9 cellular contexts compared by ENCODE assay signal in the genomic region with DNA sequence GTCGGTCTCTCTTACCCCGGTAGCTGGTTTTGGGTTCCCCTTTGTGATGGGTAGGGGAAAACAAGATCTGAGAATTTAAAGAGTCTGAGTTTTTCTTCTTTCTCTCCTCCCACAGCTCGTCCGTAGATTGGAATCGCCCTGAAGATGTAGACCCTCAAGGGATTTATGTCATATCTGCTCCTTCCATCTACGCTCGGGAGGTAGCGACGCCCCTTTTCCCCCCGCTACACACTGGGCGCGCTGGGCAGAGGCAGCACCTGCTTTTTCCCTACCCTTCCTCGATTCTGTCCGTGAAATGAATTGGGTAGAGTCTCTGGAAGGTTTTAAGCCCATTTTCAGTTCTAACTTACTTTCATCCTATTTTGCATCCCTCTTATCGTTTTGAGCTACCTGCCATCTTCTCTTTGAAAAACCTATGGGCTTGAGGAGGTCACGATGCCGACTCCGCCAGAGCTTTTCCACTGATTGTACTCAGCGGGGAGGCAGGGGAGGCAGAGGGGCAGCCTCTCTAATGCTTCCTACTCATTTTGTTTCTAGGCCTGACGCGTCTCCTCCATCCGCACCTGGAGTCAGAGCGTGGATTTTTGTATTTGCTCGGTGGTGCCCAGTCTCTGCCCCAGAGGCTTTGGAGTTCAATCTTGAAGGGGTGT. TPM values are rescaled to one million over a fixed set of nuclear protein-coding genes. Genes with fewer than 3 reads are reported as not detected.
DNase-seq lines count a peak whose midpoint lies in the region; ATAC-seq and TF ChIP-seq lines count a peak whose summit lies in the region.
"Had no signal": no experiment of that assay in that cellular context is flagged by ENCODE, and none has a peak within 500 bp of the region (broad histone marks: within the 10 kb centered on the region; RNA-seq: fewer than 3 reads in every experiment).

No MANE protein-coding gene starts in this region.

- H3K9me3 ChIP-seq in hepatocyte (ENCODE audit: low read depth) (no peaks in the 10 kb centered on the region), mucosa of descending colon (no peaks in the 10 kb centered on the region)

- H3K4me1 ChIP-seq in hepatocyte (ENCODE audit: insufficient read depth), result peaks cover 6% of the 10 kb centered on the region
- peaks cover 8% of the 10 kb centered on the region for H3K4me1 ChIP-seq in mucosa of descending colon (ENCODE audit: low read depth)

- peak overlapping the region; percentile 93 for H2AFZ ChIP-seq in hepatocyte

- POLR2A ChIA-PET in WTC11 (lab: Charles Lee), result no interaction called here

- peak overlapping the region; percentile 69 for H3K4me3 Mint-ChIP-seq in activated naive CD4-positive, alpha-beta T cell treated with anti-CD3 and anti-CD28 coated beads, Interleukin-2, amount 10 ng/mL, durations not matched to agents 7 days and 5 days
- H3K4me3 Mint-ChIP-seq in WTC11, result peak overlapping the region; percentile 67
- H3K4me3 Mint-ChIP-seq in stimulated activated naive CD8-positive, alpha-beta T cell treated with anti-CD3 and anti-CD28 coated beads, Interleukin-15, amount 100 ng/mL, for 72 hours, result peak overlapping the region; percentile 76 to 95

- H3K36me3 Mint-ChIP-seq in activated naive CD4-positive, alpha-beta T cell treated with anti-CD3 and anti-CD28 coated beads, Interleukin-2, amount 10 ng/mL, durations not matched to agents 7 days and 5 days, result no peaks in the 10 kb centered on the region
- H3K36me3 Mint-ChIP-seq in activated naive CD4-positive, alpha-beta T cell treated with anti-CD3 and anti-CD28 coated beads, Interleukin-2, amount 50 U/mL, for 72 hours, result peaks cover 13 to 15% of the 10 kb centered on the region in 2 donors
- H3K36me3 Mint-ChIP-seq in WTC11, result peaks cover 6% of the 10 kb centered on the region

- no peaks in the 10 kb centered on the region for H4K20me1 ChIP-seq in hepatocyte (ENCODE audit: insufficient read depth, poor library complexity, severe bottlenecking)

- no peaks in the 10 kb centered on the region for H3K9me3 Mint-ChIP-seq in activated naive CD4-positive, alpha-beta T cell treated with anti-CD3 and anti-CD28 coated beads, Interleukin-2, amount 10 ng/mL, durations not matched to agents 7 days and 5 days
- H3K9me3 Mint-ChIP-seq in activated naive CD4-positive, alpha-beta T cell treated with anti-CD3 and anti-CD28 coated beads, Interleukin-2, amount 50 U/mL, for 72 hours, result no peaks in the 10 kb centered on the region
- H3K9me3 Mint-ChIP-seq in WTC11, result no peaks in the 10 kb centered on the region
- no peaks in the 10 kb centered on the region for H3K9me3 Mint-ChIP-seq in stimulated activated naive CD8-positive, alpha-beta T cell treated with anti-CD3 and anti-CD28 coated beads, Interleukin-15, amount 100 ng/mL, for 72 hours

- H3K27me3 ChIP-seq in hepatocyte, result peaks cover 47% of the 10 kb centered on the region

- no peaks in the 10 kb centered on the region for H3K79me2 ChIP-seq in hepatocyte

- H3K4me3 ChIP-seq in hepatocyte (peak overlapping the region; percentile 20), mucosa of descending colon (no peak overlapping the region)

- H3K27ac ChIP-seq in hepatocyte, result no peak overlapping the region

- H3K4me2 ChIP-seq in hepatocyte, result peak overlapping the region; percentile 96

- intact Hi-C loops in mucosa of descending colon (cut with DNase I, micrococcal nuclease), result no loop called here

- WGBS in hepatocyte (ENCODE audit: low lambda C conversion rate, missing lambda C conversion rate), result 37% methylated on average over 24 of the region's 24 CpGs

- no peaks in the 10 kb centered on the region for H3K9me2 ChIP-seq in hepatocyte (replicated peaks; ENCODE audit: insufficient read depth)

- peaks cover 28% of the 10 kb centered on the region for H3K4me1 Mint-ChIP-seq in activated naive CD4-positive, alpha-beta T cell treated with anti-CD3 and anti-CD28 coated beads, Interleukin-2, amount 10 ng/mL, durations not matched to agents 7 days and 5 days
- peaks cover 10% of the 10 kb centered on the region for H3K4me1 Mint-ChIP-seq in WTC11
- H3K4me1 Mint-ChIP-seq in stimulated activated naive CD8-positive, alpha-beta T cell treated with anti-CD3 and anti-CD28 coated beads, Interleukin-15, amount 100 ng/mL, for 72 hours, result peaks cover 33% of the 10 kb centered on the region

- TF ChIP-seq CTCF in WTC11 (IDR thresholded peaks at IDR 0.05) (no peak), hepatocyte (IDR thresholded peaks at IDR 0.05; ENCODE audit: poor library complexity) (no peak), mucosa of descending colon (IDR thresholded peaks at IDR 0.05) (no peak)

- no peak for DNase-seq in activated naive CD4-positive, alpha-beta T cell treated with anti-CD3 and anti-CD28 coated beads, Interleukin-2, amount 10 ng/mL, durations not matched to agents 7 days and 5 days
- DNase-seq in activated naive CD4-positive, alpha-beta T cell treated with anti-CD3 and anti-CD28 coated beads, Interleukin-2, amount 50 U/mL, for 72 hours (ENCODE audit: low spot score in 2 of 2), result no peak
- DNase-seq in WTC11 (ENCODE audit: low spot score), result no peak
- no peak for DNase-seq in hepatocyte (ENCODE audit: low spot score)
- DNase-seq in stimulated activated naive CD8-positive, alpha-beta T cell treated with anti-CD3 and anti-CD28 coated beads, Interleukin-15, amount 100 ng/mL, for 72 hours, result no peak
- DNase-seq in mucosa of descending colon, result no peak
- no peak for DNase-seq in activated CD8-positive, alpha-beta memory T cell treated with anti-CD3 and anti-CD28 coated beads for 24 hours

- H3K27me3 Mint-ChIP-seq in activated naive CD4-positive, alpha-beta T cell treated with anti-CD3 and anti-CD28 coated beads, Interleukin-2, amount 10 ng/mL, durations not matched to agents 7 days and 5 days, result peaks cover 90% of the 10 kb centered on the region
- H3K27me3 Mint-ChIP-seq in WTC11 (ENCODE audit: low read depth), result peaks cover 86% of the 10 kb centered on the region
- peaks cover 59% of the 10 kb centered on the region for H3K27me3 Mint-ChIP-seq in stimulated activated naive CD8-positive, alpha-beta T cell treated with anti-CD3 and anti-CD28 coated beads, Interleukin-15, amount 100 ng/mL, for 72 hours

- no peak overlapping the region for H3K27ac Mint-ChIP-seq in activated naive CD4-positive, alpha-beta T cell treated with anti-CD3 and anti-CD28 coated beads, Interleukin-2, amount 10 ng/mL, durations not matched to agents 7 days and 5 days
- H3K27ac Mint-ChIP-seq in activated naive CD4-positive, alpha-beta T cell treated with anti-CD3 and anti-CD28 coated beads, Interleukin-2, amount 50 U/mL, for 72 hours, result no peak overlapping the region
- H3K27ac Mint-ChIP-seq in WTC11, result no peak overlapping the region
- no peak overlapping the region for H3K27ac Mint-ChIP-seq in stimulated activated naive CD8-positive, alpha-beta T cell treated with anti-CD3 and anti-CD28 coated beads, Interleukin-15, amount 100 ng/mL, for 72 hours

- no peak for ATAC-seq in activated naive CD4-positive, alpha-beta T cell treated with anti-CD3 and anti-CD28 coated beads, Interleukin-2, amount 50 U/mL, for 72 hours
- ATAC-seq in WTC11, result no peak
- no peak for ATAC-seq in stimulated activated naive CD8-positive, alpha-beta T cell treated with anti-CD3 and anti-CD28 coated beads, Interleukin-15, amount 100 ng/mL, for 72 hours
- no peak for ATAC-seq in GM21526 (IDR thresholded peaks at IDR 0.05; ENCODE audit: low FRiP score, unreplicated experiment)
- ATAC-seq in mucosa of descending colon, result no peak

- CTCF ChIA-PET in activated naive CD4-positive, alpha-beta T cell treated with anti-CD3 and anti-CD28 coated beads, Interleukin-2, amount 10 ng/mL, durations not matched to agents 7 days and 5 days (lab: Charles Lee), result no interaction called here
- CTCF ChIA-PET in WTC11 (lab: Charles Lee), result interaction anchor here (0.9 to 2.0 kb wide), 3 partner anchors 24 to 33 kb away, joined by 3 to 9 read pairs (median 3); partner anchors contain the start of genes EID2B and TIMM50

- H3K36me3 ChIP-seq in hepatocyte (replicated peaks; ENCODE audit: insufficient read depth, low read depth) (no peaks in the 10 kb centered on the region), mucosa of descending colon (ENCODE audit: low read depth) (no peaks in the 10 kb centered on the region)

TF ChIP-seq in WTC11, 78 proteins besides CTCF, POLR2A, EP300 and RAD21 (continues in another document):
- no peak for TF ChIP-seq ZNF423 (CRISPR knock-in tag; IDR thresholded peaks at IDR 0.05)

RNA-seq across cellular contexts. Expression of gene SELENOV, which starts 7.1 kb away (rescaled TPM):
- total RNA-seq in activated naive CD4-positive, alpha-beta T cell treated with anti-CD3 and anti-CD28 coated beads, Interleukin-2, amount 50 U/mL, for 72 hours, result not detected
- 12.6 to 15.4 TPM (median 15.1 TPM) in 3 replicates for total RNA-seq in WTC11 (2021)
- 0.50 and 2.0 TPM in 2 replicates for total RNA-seq in hepatocyte
- 0.98 and 2.2 TPM in 2 replicates for polyA plus RNA-seq in hepatocyte
- not detected for total RNA-seq in mucosa of descending colon
- total RNA-seq: left lobe of liver had no signal

RNA-seq across cellular contexts. Expression of gene DLL3, which starts 9.1 kb away (rescaled TPM):
- total RNA-seq in activated naive CD4-positive, alpha-beta T cell treated with anti-CD3 and anti-CD28 coated beads, Interleukin-2, amount 50 U/mL, for 72 hours, result under 1 TPM; 0.46 to 0.97 TPM
- total RNA-seq in WTC11 (2021) (16.4 to 23.9 TPM (median 21.6 TPM) in 3 replicates), hepatocyte (0.16 and 1.6 TPM in 2 replicates), mucosa of descending colon (not detected)
- polyA plus RNA-seq in hepatocyte, result 1.1 and 1.3 TPM in 2 replicates
- total RNA-seq: left lobe of liver had no signal

RNA-seq across cellular contexts. Expression of gene EID2B, which starts 24.8 kb away (rescaled TPM):
- 1 to 10 TPM; 3.0 to 4.6 TPM for total RNA-seq in activated naive CD4-positive, alpha-beta T cell treated with anti-CD3 and anti-CD28 coated beads, Interleukin-2, amount 50 U/mL, for 72 hours
- total RNA-seq in WTC11 (2021), result 2.7 to 3.6 TPM (median 2.7 TPM) in 3 replicates
- total RNA-seq in hepatocyte, result 3.4 and 3.7 TPM in 2 replicates
- polyA plus RNA-seq in hepatocyte, result 1.0 and 2.2 TPM in 2 replicates
- total RNA-seq in mucosa of descending colon, result 1 to 10 TPM in 1 of 3 donors, under 1 TPM in 2; 0.20 to 4.2 (median 0.72) TPM

RNA-seq across cellular contexts. Expression of gene TIMM50, which starts 27.2 kb away (rescaled TPM):
- 10 to 100 TPM; 71.2 to 84.8 TPM for total RNA-seq in activated naive CD4-positive, alpha-beta T cell treated with anti-CD3 and anti-CD28 coated beads, Interleukin-2, amount 50 U/mL, for 72 hours
- 136 to 154 TPM (median 137 TPM) in 3 replicates for total RNA-seq in WTC11 (2021)
- 53.1 and 57.2 TPM in 2 replicates for total RNA-seq in hepatocyte
- 56.4 and 61.7 TPM in 2 replicates for polyA plus RNA-seq in hepatocyte
- 10 to 100 TPM; 52.6 to 57.9 (median 57.7) TPM for total RNA-seq in mucosa of descending colon

RNA-seq across cellular contexts. Expression of gene EID2, which starts 32.1 kb away (rescaled TPM):
- 10 to 100 TPM; 11.4 to 12.7 TPM for total RNA-seq in activated naive CD4-positive, alpha-beta T cell treated with anti-CD3 and anti-CD28 coated beads, Interleukin-2, amount 50 U/mL, for 72 hours
- total RNA-seq in WTC11 (2021) (21.5 to 24.0 TPM (median 23.7 TPM) in 3 replicates), hepatocyte (13.6 and 18.6 TPM in 2 replicates), mucosa of descending colon (10 to 100 TPM in 1 of 3 donors, 1 to 10 TPM in 2; 7.0 to 14.7 (median 9.6) TPM)
- polyA plus RNA-seq in hepatocyte, result 29.3 and 34.8 TPM in 2 replicates
